Comparison of ENCODE assay signal across 29 cellular contexts in the genomic region with DNA sequence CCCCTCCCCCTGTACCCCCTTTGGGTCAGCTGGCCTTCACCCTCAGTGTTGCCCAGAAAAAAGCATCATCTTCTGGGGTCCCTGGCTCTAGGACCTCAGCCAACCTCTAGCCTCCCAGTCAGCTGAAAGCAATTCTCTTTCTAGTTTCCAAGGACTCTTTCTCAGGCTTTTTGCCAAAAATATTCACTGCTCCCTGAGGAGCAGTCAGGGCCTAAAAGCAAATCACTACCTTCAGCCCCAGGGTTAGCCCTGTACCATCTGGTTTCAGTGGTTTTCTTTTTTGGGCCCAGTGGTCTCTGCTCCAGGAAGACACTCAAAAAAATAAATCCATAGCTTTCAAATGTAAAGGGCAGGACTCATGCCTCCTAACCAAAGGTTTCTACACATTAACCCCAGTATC. TPM values are rescaled to one million over a fixed set of nuclear protein-coding genes. Genes with fewer than 3 reads are reported as not detected.
DNase-seq lines count a peak whose midpoint lies in the region; ATAC-seq and TF ChIP-seq lines count a peak whose summit lies in the region.
"Had no signal": no experiment of that assay in that cellular context is flagged by ENCODE, and none has a peak within 500 bp of the region (broad histone marks: within the 10 kb centered on the region; RNA-seq: fewer than 3 reads in every experiment).

No MANE protein-coding gene starts in this region.

- H3K27ac Mint-ChIP-seq in osteocyte (ENCODE audit: unreplicated experiment) (peak overlapping the region; percentile 72), type B pancreatic cell (no peak overlapping the region)
- H3K27ac Mint-ChIP-seq: activated CD4-positive, alpha-beta T cell treated with anti-CD3 and anti-CD28 coated beads for 36 hours; activated naive CD4-positive, alpha-beta T cell treated with anti-CD3 and anti-CD28 coated beads, Interleukin-2, amount 10 ng/mL, durations not matched to agents 7 days and 5 days; activated T-cell treated with anti-CD3 and anti-CD28 coated beads, Interleukin-2, amount 50 U/mL, for 72 hours; GM23338; stimulated activated memory B cell treated with anti-CD40 and anti-IgM and Interleukin-4, amounts not matched to agents 10 μg/mL and 1 μg/mL and 100 μg/mL, for 72 hours had no signal

- H3K4me2 ChIP-seq in SK-N-SH = no peak overlapping the region
- H3K4me2 ChIP-seq: GM23338, smooth muscle cell had no signal

- POLR2A ChIA-PET in SK-N-SH (lab: Yijun Ruan, JAX) = no interaction called here

- H3K36me3 ChIP-seq in heart left ventricle (no peaks in the 10 kb centered on the region), transverse colon (no peaks in the 10 kb centered on the region), SK-N-SH (replicated peaks in 1 of 2; ENCODE audit: control insufficient read depth in 1 of 2, insufficient read depth in 2 of 2, low read length in 1 of 2) (no peaks in the 10 kb centered on the region)
- H3K36me3 ChIP-seq: SJCRH30, tibial nerve had no signal

- H3F3A ChIP-seq in SK-N-SH (replicated peaks; ENCODE audit: insufficient read depth) = peaks cover 10% of the 10 kb centered on the region

- DNase-seq in heart left ventricle (no peak), left ventricle myocardium superior (no peak), coronary artery (ENCODE audit: low spot score) (no peak), osteocyte (ENCODE audit: extremely low spot score, unreplicated experiment) (no peak), transverse colon (no peak), type B pancreatic cell (ENCODE audit: extremely low spot score, unreplicated experiment) (no peak), SK-N-SH (no peak), omental fat pad (ENCODE audit: low spot score) (no peak)
- DNase-seq: 8988T; activated CD4-positive, alpha-beta T cell treated with anti-CD3 and anti-CD28 coated beads for 36 hours; activated naive CD4-positive, alpha-beta T cell treated with anti-CD3 and anti-CD28 coated beads, Interleukin-2, amount 10 ng/mL, durations not matched to agents 7 days and 5 days; activated T-cell treated with anti-CD3 and anti-CD28 coated beads, Interleukin-2, amount 50 U/mL, for 72 hours; aorta; DMS79; effector memory CD4-positive, alpha-beta T cell; Kasumi-1; left colon; midbrain; NCI-H187 treated with DMSO at 0.1 percent for 48 hours; NCI-H345; NCI-H82; SJCRH30; T-helper 1 cell had no signal

- intact Hi-C loops in heart left ventricle (cut with DNase I) = loop anchor here in 2 of 10 donors (5.0 to 10.0 kb wide), 2 partner anchors 52 to 55 kb away; no protein-coding TSS in a partner anchor
- intact Hi-C loops in left ventricle myocardium superior (cut with micrococcal nuclease) = no loop called here
- intact Hi-C loops in transverse colon (cut with DNase I; ENCODE audit: low total_unique reads) = no loop called here

- H3K27me3 Mint-ChIP-seq in osteocyte (ENCODE audit: unreplicated experiment) (no peaks in the 10 kb centered on the region), type B pancreatic cell (peaks cover 32% of the 10 kb centered on the region)

- no peak for ATAC-seq in heart left ventricle
- no peak for ATAC-seq in left ventricle myocardium superior
- no peak for ATAC-seq in omental fat pad (ENCODE audit: low FRiP score)
- ATAC-seq: activated CD4-positive, alpha-beta T cell treated with anti-CD3 and anti-CD28 coated beads for 36 hours; activated T-cell treated with anti-CD3 and anti-CD28 coated beads, Interleukin-2, amount 50 U/mL, for 72 hours; GM23338; left colon; stimulated activated memory B cell treated with anti-CD40 and anti-IgM and Interleukin-4, amounts not matched to agents 10 μg/mL and 1 μg/mL and 100 μg/mL, for 72 hours had no signal

- TF ChIP-seq EP300 in transverse colon (IDR thresholded peaks at IDR 0.05; ENCODE audit: low read depth) (no peak), SK-N-SH (IDR thresholded peaks at IDR 0.05; ENCODE audit: borderline replicate concordance in 1 of 2, low read depth in 1 of 2, low read length in 1 of 2) (no peak)

- H3K27me3 ChIP-seq in heart left ventricle (peaks cover 0 to 35% (median 0%) of the 10 kb centered on the region in 9 donors), transverse colon (peaks cover 30% of the 10 kb centered on the region), SK-N-SH (ENCODE audit: insufficient read depth) (no peaks in the 10 kb centered on the region)
- H3K27me3 ChIP-seq: SJCRH30, tibial nerve had no signal

- in situ Hi-C loops in transverse colon (cut with MboI; ENCODE audit: low pct_ligation_motif_present in 1 of 4, low pct_unique_long_range_greater_than_20kb in 1 of 4, low sequenced_read_pairs in 3 of 4) = no loop called here

- H3K79me2 ChIP-seq in SK-N-SH (ENCODE audit: insufficient read depth) = peaks cover 4% of the 10 kb centered on the region

- H3K9me3 ChIP-seq in heart left ventricle (no peaks in the 10 kb centered on the region), transverse colon (no peaks in the 10 kb centered on the region), SK-N-SH (no peaks in the 10 kb centered on the region)
- H3K9me3 ChIP-seq: SJCRH30, tibial nerve had no signal

- no peak overlapping the region for H3K4me3 Mint-ChIP-seq in osteocyte (ENCODE audit: unreplicated experiment)
- no peak overlapping the region for H3K4me3 Mint-ChIP-seq in type B pancreatic cell
- H3K4me3 Mint-ChIP-seq: activated CD4-positive, alpha-beta T cell treated with anti-CD3 and anti-CD28 coated beads for 36 hours; activated naive CD4-positive, alpha-beta T cell treated with anti-CD3 and anti-CD28 coated beads, Interleukin-2, amount 10 ng/mL, durations not matched to agents 7 days and 5 days; activated T-cell treated with anti-CD3 and anti-CD28 coated beads, Interleukin-2, amount 50 U/mL, for 72 hours; GM23338; stimulated activated memory B cell treated with anti-CD40 and anti-IgM and Interleukin-4, amounts not matched to agents 10 μg/mL and 1 μg/mL and 100 μg/mL, for 72 hours had no signal

- H4K20me1 ChIP-seq in SK-N-SH (ENCODE audit: insufficient read depth) = no peaks in the 10 kb centered on the region

- H3K4me1 Mint-ChIP-seq in osteocyte (ENCODE audit: unreplicated experiment) (peaks cover 46% of the 10 kb centered on the region), type B pancreatic cell (ENCODE audit: unreplicated experiment) (peaks cover 27% of the 10 kb centered on the region)

- no peaks in the 10 kb centered on the region for H3K9me3 Mint-ChIP-seq in osteocyte (ENCODE audit: unreplicated experiment)
- H3K9me3 Mint-ChIP-seq in type B pancreatic cell = no peaks in the 10 kb centered on the region
- H3K9me3 Mint-ChIP-seq: activated naive CD4-positive, alpha-beta T cell treated with anti-CD3 and anti-CD28 coated beads, Interleukin-2, amount 10 ng/mL, durations not matched to agents 7 days and 5 days; activated T-cell treated with anti-CD3 and anti-CD28 coated beads, Interleukin-2, amount 50 U/mL, for 72 hours; GM23338; stimulated activated memory B cell treated with anti-CD40 and anti-IgM and Interleukin-4, amounts not matched to agents 10 μg/mL and 1 μg/mL and 100 μg/mL, for 72 hours had no signal

- TF ChIP-seq CTCF in heart left ventricle (IDR thresholded peaks at IDR 0.05) = no peak
- no peak for TF ChIP-seq CTCF in coronary artery (IDR thresholded peaks at IDR 0.05)
- TF ChIP-seq CTCF in osteocyte (IDR thresholded peaks at IDR 0.05) = no peak
- no peak for TF ChIP-seq CTCF in transverse colon (IDR thresholded peaks at IDR 0.05)
- TF ChIP-seq CTCF in type B pancreatic cell (conservative IDR thresholded peaks at IDR 0.05) = no peak
- no peak for TF ChIP-seq CTCF in SK-N-SH (IDR thresholded peaks at IDR 0.05)
- TF ChIP-seq CTCF in omental fat pad (IDR thresholded peaks at IDR 0.05) = no peak

- no peak for TF ChIP-seq POLR2A in heart left ventricle (IDR thresholded peaks at IDR 0.05)
- TF ChIP-seq POLR2A in transverse colon (IDR thresholded peaks at IDR 0.05) = no peak

- CTCF ChIA-PET in SK-N-SH (lab: Yijun Ruan, JAX) = interaction anchor here (1.2 to 2.4 kb wide), 3 partner anchors 23 to 54 kb away, joined by 4 to 13 read pairs (median 5); no protein-coding TSS in a partner anchor

- no peaks in the 10 kb centered on the region for H3K9me2 ChIP-seq in SK-N-SH

- H3K36me3 Mint-ChIP-seq in osteocyte (ENCODE audit: unreplicated experiment) (no peaks in the 10 kb centered on the region), type B pancreatic cell (peaks cover 2% of the 10 kb centered on the region)
- H3K36me3 Mint-ChIP-seq: activated naive CD4-positive, alpha-beta T cell treated with anti-CD3 and anti-CD28 coated beads, Interleukin-2, amount 10 ng/mL, durations not matched to agents 7 days and 5 days; stimulated activated memory B cell treated with anti-CD40 and anti-IgM and Interleukin-4, amounts not matched to agents 10 μg/mL and 1 μg/mL and 100 μg/mL, for 72 hours had no signal

- H3K27ac ChIP-seq in heart left ventricle (peak overlapping the region in 7 of 12 donors; percentile 14 to 72 (median 43)), coronary artery (peak overlapping the region; percentile 58 to 59), transverse colon (peak overlapping the region in 3 of 4 donors; percentile 14 to 34 (median 33)), SK-N-SH (ENCODE audit: low read depth in 2 of 2, low read length in 1 of 2) (no peak overlapping the region)
- H3K27ac ChIP-seq: SJCRH30 had no signal

- H3K4me1 ChIP-seq in heart left ventricle (peaks cover 0 to 16% (median 6%) of the 10 kb centered on the region in 12 donors), transverse colon (peaks cover 2 to 12% (median 7%) of the 10 kb centered on the region in 4 donors), SK-N-SH (ENCODE audit: control insufficient read depth in 1 of 2, insufficient read depth in 2 of 2, low read depth in 1 of 2, low read length in 1 of 2) (peaks cover 0 to 17% of the 10 kb centered on the region in 2 experiments; a peak in 2 of 4 replicates)

- H2AFZ ChIP-seq in SK-N-SH (ENCODE audit: low read depth) = no peak overlapping the region; the same call in 1 of the 2 replicates
- H2AFZ ChIP-seq: GM23338 had no signal

- no peak overlapping the region for H3K9ac ChIP-seq in SK-N-SH

- TF ChIP-seq RAD21 in SK-N-SH (IDR thresholded peaks at IDR 0.05; ENCODE audit: low read length) = no peak

- no peak overlapping the region for H3K4me3 ChIP-seq in heart left ventricle
- no peak overlapping the region for H3K4me3 ChIP-seq in coronary artery
- H3K4me3 ChIP-seq in transverse colon = no peak overlapping the region
- no peak overlapping the region for H3K4me3 ChIP-seq in SK-N-SH (ENCODE audit: low read depth in 2 of 2, low read length in 1 of 2)
- H3K4me3 ChIP-seq: GM23338, SJCRH30, smooth muscle cell, tibial nerve had no signal

RNA-seq across cellular contexts. Expression of a gene that starts 3.1 kb away (rescaled TPM):
- total RNA-seq in heart left ventricle = 10 to 100 TPM in 4 of 9 donors, 1 to 10 TPM in 5; 4.6 to 24.9 (median 10.0) TPM
- polyA plus RNA-seq in heart left ventricle = 10 to 100 TPM in 1 of 2 donors, 1 to 10 TPM in 1; 5.1 to 14.5 TPM
- total RNA-seq in left ventricle myocardium superior = 8.0 TPM
- 15.1 and 15.9 TPM in 2 replicates for total RNA-seq in osteocyte
- total RNA-seq in transverse colon = 100 to 1,000 TPM in 3 of 4 donors, 10 to 100 TPM in 1; 73.2 to 166 (median 115) TPM
- 0.52 and 3.7 TPM in 2 replicates for total RNA-seq in type B pancreatic cell (ENCODE audit: low replicate concordance)
- polyA plus RNA-seq in SK-N-SH (2012; rRNA removed) = 2.7 and 4.9 TPM in 2 replicates
- 2.5 and 2.8 TPM in 2 replicates for polyA plus RNA-seq in SK-N-SH (2012; cell fraction: cytosol; rRNA removed)
- 7.2 and 8.2 TPM in 2 replicates for polyA plus RNA-seq in SK-N-SH (2012; cell fraction: nucleus; rRNA removed)
- 100 to 1,000 TPM in 1 of 4 donors, 10 to 100 TPM in 3; 30.2 to 124 (median 35.8) TPM for total RNA-seq in omental fat pad
- total RNA-seq: activated CD4-positive, alpha-beta T cell treated with anti-CD3 and anti-CD28 coated beads for 36 hours; activated CD8-positive, alpha-beta memory T cell treated with anti-CD3 and anti-CD28 coated beads for 36 hours; activated T-cell treated with anti-CD3 and anti-CD28 coated beads, Interleukin-2, amount 50 U/mL, for 72 hours; SJCRH30 had no signal
- polyA plus RNA-seq: neural cell had no signal

RNA-seq across cellular contexts. Expression of a gene that starts 5.8 kb away (rescaled TPM):
- total RNA-seq in heart left ventricle (100 to 1,000 TPM in 3 of 9 donors, 10 to 100 TPM in 6; 31.7 to 120 (median 86.0) TPM), left ventricle myocardium superior (79.0 TPM), osteocyte (48.0 and 50.8 TPM in 2 replicates), transverse colon (10 to 100 TPM in 3 of 4 donors, 1 to 10 TPM in 1; 3.0 to 37.0 (median 33.7) TPM), type B pancreatic cell (ENCODE audit: low replicate concordance) (50.2 and 53.0 TPM in 2 replicates), omental fat pad (10 to 100 TPM; 19.7 to 55.4 (median 38.4) TPM)
- polyA plus RNA-seq in heart left ventricle (100 to 1,000 TPM in 1 of 2 donors, 10 to 100 TPM in 1; 50.7 to 151 TPM), SK-N-SH (2012; rRNA removed) (33.6 and 51.6 TPM in 2 replicates)
- polyA plus RNA-seq in SK-N-SH (2012; cell fraction: cytosol; rRNA removed) = 59.3 and 72.7 TPM in 2 replicates
- 20.6 and 39.2 TPM in 2 replicates for polyA plus RNA-seq in SK-N-SH (2012; cell fraction: nucleus; rRNA removed)

RNA-seq across cellular contexts. Expression of a gene that starts 33.0 kb away (rescaled TPM):
- total RNA-seq in heart left ventricle (10 to 100 TPM; 14.1 to 36.2 (median 18.1) TPM), left ventricle myocardium superior (11.6 TPM), osteocyte (51.4 and 53.9 TPM in 2 replicates), transverse colon (100 to 1,000 TPM; 118 to 285 (median 184) TPM), type B pancreatic cell (ENCODE audit: low replicate concordance) (57.3 and 63.9 TPM in 2 replicates), omental fat pad (10 to 100 TPM; 37.2 to 77.6 (median 45.8) TPM)
- polyA plus RNA-seq in heart left ventricle (10 to 100 TPM; 12.4 to 14.3 TPM), SK-N-SH (2012; rRNA removed) (36.7 and 46.7 TPM in 2 replicates)
- polyA plus RNA-seq in SK-N-SH (2012; cell fraction: cytosol; rRNA removed) = 45.5 and 49.7 TPM in 2 replicates
- 84.1 and 88.4 TPM in 2 replicates for polyA plus RNA-seq in SK-N-SH (2012; cell fraction: nucleus; rRNA removed)

Comparison
In these comparisons a context has a peak if more than half of its experiments do, and no peak if none do; other contexts are left out.
1. H3K27ac ChIP-seq: peak in heart left ventricle (7 of 12), coronary artery (2 of 2) and transverse colon (3 of 4); none in SK-N-SH (0 of 2).